1 cellular context compared by ENCODE assay signal in genomic region chr5:144170276-144171024, GRCh38.
TF ChIP-seq lines count a peak whose summit lies in the region.

TSS of gene KCTD16 (plus strand) at chr5:144170873.
TSS of gene YIPF5 (minus strand) at chr5:144170659. CDS start at chr5:144169955, 704 bp downstream.

TF ChIP-seq in WTC11, 78 proteins besides CTCF, POLR2A, EP300 and RAD21 (continued from another document):
- TF ChIP-seq PRDM15 (CRISPR knock-in tag; IDR thresholded peaks at IDR 0.05) = no peak
- no peak for TF ChIP-seq GTF2I (CRISPR knock-in tag; conservative IDR thresholded peaks at IDR 0.05)
- no peak for TF ChIP-seq OVOL2 (CRISPR knock-in tag; IDR thresholded peaks at IDR 0.05; ENCODE audit: borderline replicate concordance)
- peak; percentile 71; the same call in 1 of the 2 replicates for TF ChIP-seq SP1 (CRISPR knock-in tag; conservative IDR thresholded peaks at IDR 0.05)
- TF ChIP-seq ETV6 (CRISPR knock-in tag; IDR thresholded peaks at IDR 0.05) = peak; percentile 12; the same call in 1 of the 2 replicates
- TF ChIP-seq MLX (CRISPR knock-in tag; IDR thresholded peaks at IDR 0.05) = 0 out of 2 replicates have a peak, but pooled peaks have one; percentile 64
- no peak for TF ChIP-seq KAT7 (CRISPR knock-in tag; IDR thresholded peaks at IDR 0.05; ENCODE audit: borderline replicate concordance)
- peak; percentile 49; the same call in 1 of the 2 replicates for TF ChIP-seq FOXK1 (CRISPR knock-in tag; IDR thresholded peaks at IDR 0.05)
- no peak for TF ChIP-seq ZNF281 (CRISPR knock-in tag; IDR thresholded peaks at IDR 0.05)
- peak; percentile 32; the same call in 1 of the 2 replicates for TF ChIP-seq GABPB1 (CRISPR knock-in tag; IDR thresholded peaks at IDR 0.05)
- TF ChIP-seq ATF2 (CRISPR knock-in tag; IDR thresholded peaks at IDR 0.05; ENCODE audit: borderline replicate concordance, low read depth) = no peak
- no peak for TF ChIP-seq ERG (CRISPR knock-in tag; IDR thresholded peaks at IDR 0.05)
- TF ChIP-seq ZNF423 (CRISPR knock-in tag; IDR thresholded peaks at IDR 0.05) = no peak
- TF ChIP-seq CBFB (CRISPR knock-in tag; IDR thresholded peaks at IDR 0.05; ENCODE audit: low read depth) = no peak
- no peak for TF ChIP-seq NFYB (CRISPR knock-in tag; conservative IDR thresholded peaks at IDR 0.05; ENCODE audit: low read depth)
- TF ChIP-seq MYBL2 (CRISPR knock-in tag; IDR thresholded peaks at IDR 0.05) = no peak
- TF ChIP-seq ZNF219 (CRISPR knock-in tag; IDR thresholded peaks at IDR 0.05; ENCODE audit: borderline replicate concordance) = no peak
- no peak for TF ChIP-seq ZMAT4 (CRISPR knock-in tag; IDR thresholded peaks at IDR 0.05)
- TF ChIP-seq NR2C2 (CRISPR knock-in tag; IDR thresholded peaks at IDR 0.05) = peak; percentile 69; the same call in 1 of the 2 replicates
- TF ChIP-seq ZNF121 (CRISPR knock-in tag; IDR thresholded peaks at IDR 0.05) = no peak
- TF ChIP-seq ELF4 (CRISPR knock-in tag; IDR thresholded peaks at IDR 0.05; ENCODE audit: low read depth) = no peak
- TF ChIP-seq ARID4B (CRISPR knock-in tag; IDR thresholded peaks at IDR 0.05; ENCODE audit: borderline replicate concordance) = peak; percentile 66; the same call in 1 of the 2 replicates
